In the genomic region with DNA sequence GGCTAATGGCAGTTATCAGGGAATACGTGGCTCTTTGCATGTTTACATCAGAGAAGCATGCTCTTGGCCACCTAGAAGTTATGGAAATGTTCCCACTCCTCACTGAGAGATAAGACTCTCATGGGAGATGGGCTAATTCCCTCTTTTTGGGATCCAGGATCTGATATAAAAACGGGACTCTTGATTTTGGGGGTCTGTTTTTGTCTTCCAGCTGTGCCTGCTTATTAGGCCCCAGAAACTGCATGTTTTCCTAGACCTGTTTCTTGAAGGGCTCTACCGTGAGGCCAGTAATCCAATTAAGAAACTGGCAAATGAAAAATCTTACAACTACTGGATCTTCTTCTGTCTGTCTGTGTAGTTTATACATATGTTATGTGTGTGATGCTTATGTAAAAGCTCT, we compare ENCODE assay signal across 14 cellular contexts.
"Had no signal": no experiment of that assay in that cellular context is flagged by ENCODE, and none has a peak within 500 bp of the region (broad histone marks: within the 10 kb centered on the region; RNA-seq: fewer than 3 reads in every experiment).

No MANE protein-coding gene starts in this region.

- ATAC-seq: activated T-cell treated with anti-CD3 and anti-CD28 coated beads, Interleukin-2, amount 50 U/mL, for 4 hours; heart right ventricle had no signal

- H2AFZ ChIP-seq: parathyroid adenoma had no signal

- H3K4me1 ChIP-seq: breast epithelium had no signal

- H3K9ac ChIP-seq: parathyroid adenoma had no signal

- H3K27me3 ChIP-seq: breast epithelium, dorsolateral prefrontal cortex, heart right ventricle had no signal

- H3K4me3 ChIP-seq: breast epithelium, dorsolateral prefrontal cortex, heart right ventricle, left ventricle myocardium inferior, thoracic aorta had no signal

- H3K27ac ChIP-seq: breast epithelium, dorsolateral prefrontal cortex, heart right ventricle, left ventricle myocardium inferior, parathyroid adenoma, thoracic aorta had no signal

- DNase-seq: activated CD4-positive, alpha-beta memory T cell treated with anti-CD3 and anti-CD28 coated beads for 36 hours; activated CD4-positive, CD25-positive, alpha-beta regulatory T cell treated with anti-CD3 and anti-CD28 coated beads, Interleukin-2, amount 50 U/mL, for 72 hours; activated gamma-delta T cell; activated T-cell treated with anti-CD3 and anti-CD28 coated beads, Interleukin-2, amount 50 U/mL, for 4 hours; dorsolateral prefrontal cortex; foreskin melanocyte; heart right ventricle; islet precursor cell; left ventricle myocardium inferior; stimulated activated CD4-positive, alpha-beta T cell treated with anti-CD3 and anti-CD28 coated beads, Interleukin-15, amount 100 ng/mL, for 24 hours; stimulated activated CD4-positive, alpha-beta T cell treated with anti-CD3 and anti-CD28 coated beads, Interleukin-4, amount 100 ng/mL, for 24 hours had no signal

- H3K36me3 ChIP-seq: breast epithelium, thoracic aorta had no signal

- H3K9me3 ChIP-seq: left ventricle myocardium inferior, thoracic aorta had no signal

- H3K79me2 ChIP-seq: parathyroid adenoma had no signal
